Comparison of ENCODE assay signal across 24 cellular contexts in genomic region chr10:117327262-117327661, GRCh38.
"Had no signal": no experiment of that assay in that cellular context is flagged by ENCODE, and none has a peak within 500 bp of the region (broad histone marks: within the 10 kb centered on the region; RNA-seq: fewer than 3 reads in every experiment).

No MANE protein-coding gene starts in this region.

- DNase-seq: cerebellar nuclear complex; dorsolateral prefrontal cortex; effector CD4-positive, alpha-beta T cell; erythroblast; gastrocnemius medialis; heart left ventricle; kidney; naive B cell; posterior cingulate gyrus; psoas muscle; retina; right lobe of liver; small intestine; stimulated activated CD4-positive, alpha-beta T cell treated with anti-CD3 and anti-CD28 coated beads, Interleukin-15, amount 100 ng/mL, for 24 hours; stimulated activated CD4-positive, alpha-beta T cell treated with anti-CD3 and anti-CD28 coated beads, Interleukin-2, amount 100 ng/mL, for 48 hours; stimulated activated naive B cell treated with anti-CD40 and anti-IgM and Interleukin-4, amounts not matched to agents 10 μg/mL and 1 μg/mL and 100 μg/mL, for 72 hours; transverse colon; upper lobe of right lung had no signal

- H3K9me3 ChIP-seq: gastrocnemius medialis, heart left ventricle, psoas muscle, right lobe of liver, suprapubic skin, transverse colon, upper lobe of right lung, vagina had no signal

- H3K27ac ChIP-seq: dorsolateral prefrontal cortex, gastrocnemius medialis, heart left ventricle, hepatocyte, psoas muscle, right lobe of liver, suprapubic skin, transverse colon, upper lobe of right lung, vagina had no signal

- ATAC-seq: gastrocnemius medialis; heart left ventricle; left lobe of liver; natural killer cell treated with Interleukin-12 subunit alpha and Interleukin-12 subunit beta and Interleukin-15 and Interleukin-18, amount 100 ng/mL, for 72 hours; psoas muscle; right lobe of liver; stimulated activated naive B cell treated with anti-CD40 and anti-IgM and Interleukin-4, amounts not matched to agents 10 μg/mL and 1 μg/mL and 100 μg/mL, for 72 hours; upper lobe of right lung had no signal

- H3K4me1 ChIP-seq: suprapubic skin, upper lobe of right lung had no signal

- H3K4me3 ChIP-seq: dorsolateral prefrontal cortex, gastrocnemius medialis, heart left ventricle, hepatocyte, lung, psoas muscle, right lobe of liver, suprapubic skin, transverse colon, upper lobe of right lung, vagina had no signal

- H3K27me3 ChIP-seq: dorsolateral prefrontal cortex, gastrocnemius medialis, heart left ventricle, hepatocyte, right lobe of liver, suprapubic skin, transverse colon, upper lobe of right lung, vagina had no signal

- H3K36me3 ChIP-seq: gastrocnemius medialis, right lobe of liver, suprapubic skin, upper lobe of right lung, vagina had no signal
